ENCODE assay signal across 13 cellular contexts in the genomic region with DNA sequence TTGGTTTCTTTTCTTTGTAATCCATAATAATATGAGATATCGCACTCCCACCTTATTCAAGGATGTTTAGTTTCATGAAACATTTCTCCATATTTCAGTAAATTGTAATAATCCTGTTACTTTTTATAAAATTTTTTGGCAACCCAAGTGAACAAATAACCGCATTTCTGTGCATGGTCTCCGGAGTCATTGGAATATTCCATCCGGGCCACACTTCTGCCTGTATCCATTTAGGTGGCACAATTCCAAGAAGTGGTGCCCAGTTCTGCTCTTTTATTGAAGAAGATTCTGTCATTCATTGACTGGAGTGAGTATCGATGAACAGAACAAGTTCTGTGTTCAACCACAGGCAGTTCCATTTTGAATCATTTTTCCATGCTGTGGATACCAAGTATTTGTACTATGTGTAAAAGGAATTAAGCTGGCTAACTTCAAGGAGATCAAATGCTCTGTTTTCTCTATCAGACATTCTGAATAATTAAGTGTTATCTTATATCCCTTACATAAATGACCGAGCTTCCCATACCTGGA. TPM values are rescaled to one million over a fixed set of nuclear protein-coding genes. Genes with fewer than 3 reads are reported as not detected.
DNase-seq lines count a peak whose midpoint lies in the region; ATAC-seq lines count a peak whose summit lies in the region.
"Had no signal": no experiment of that assay in that cellular context is flagged by ENCODE, and none has a peak within 500 bp of the region (broad histone marks: within the 10 kb centered on the region; RNA-seq: fewer than 3 reads in every experiment).

No MANE protein-coding gene starts in this region.

- peaks cover 2% of the 10 kb centered on the region for H3K4me1 ChIP-seq in right cardiac atrium (ENCODE audit: control insufficient read depth, insufficient read depth, low read length)

- H3K27me3 ChIP-seq in right cardiac atrium (ENCODE audit: control insufficient read depth, insufficient read depth) = no peaks in the 10 kb centered on the region
- H3K27me3 ChIP-seq: vagina had no signal

- ATAC-seq in right cardiac atrium (peak in 1 of 2 donors; percentile 47), HG03521 (IDR thresholded peaks at IDR 0.05; ENCODE audit: unreplicated experiment) (no peak), HG03045 (IDR thresholded peaks at IDR 0.05; ENCODE audit: unreplicated experiment) (no peak)

- H3K9me3 Mint-ChIP-seq in activated T-cell treated with anti-CD3 and anti-CD28 coated beads, Interleukin-2, amount 50 U/mL, for 24 hours = no peaks in the 10 kb centered on the region
- no peaks in the 10 kb centered on the region for H3K9me3 Mint-ChIP-seq in stimulated activated naive CD8-positive, alpha-beta T cell treated with anti-CD3 and anti-CD28 coated beads, Interleukin-15, Interleukin-2, amounts not matched to agents 100 ng/mL and 50 ng/mL, for 24 hours
- H3K9me3 Mint-ChIP-seq: endodermal cell, WTC11 had no signal

- H3K4me3 ChIP-seq in right cardiac atrium (ENCODE audit: low read length) = peak overlapping the region; percentile 30

- in situ Hi-C loops in SK-MEL-5 (cut with HindIII; ENCODE audit: low pct_unique_long_range_greater_than_20kb, low sequenced_read_pairs) = no loop called here

- H3K36me3 Mint-ChIP-seq in activated T-cell treated with anti-CD3 and anti-CD28 coated beads, Interleukin-2, amount 50 U/mL, for 24 hours (ENCODE audit: low read depth) = no peaks in the 10 kb centered on the region
- no peaks in the 10 kb centered on the region for H3K36me3 Mint-ChIP-seq in stimulated activated naive CD8-positive, alpha-beta T cell treated with anti-CD3 and anti-CD28 coated beads, Interleukin-15, Interleukin-2, amounts not matched to agents 100 ng/mL and 50 ng/mL, for 24 hours (ENCODE audit: low read depth)
- H3K36me3 Mint-ChIP-seq: activated naive CD8-positive, alpha-beta T cell; WTC11 had no signal

- 41% methylated on average over 6 of the region's 6 CpGs for WGBS in right cardiac atrium

- peak overlapping the region; percentile 82 for H3K27ac Mint-ChIP-seq in activated T-cell treated with anti-CD3 and anti-CD28 coated beads, Interleukin-2, amount 50 U/mL, for 24 hours
- H3K27ac Mint-ChIP-seq in stimulated activated naive CD8-positive, alpha-beta T cell treated with anti-CD3 and anti-CD28 coated beads, Interleukin-15, Interleukin-2, amounts not matched to agents 100 ng/mL and 50 ng/mL, for 24 hours = peak overlapping the region; percentile 74
- H3K27ac Mint-ChIP-seq: endodermal cell, WTC11 had no signal

- H3K4me1 Mint-ChIP-seq in activated T-cell treated with anti-CD3 and anti-CD28 coated beads, Interleukin-2, amount 50 U/mL, for 24 hours (ENCODE audit: low read depth) = peaks cover 40% of the 10 kb centered on the region
- peaks cover 37% of the 10 kb centered on the region for H3K4me1 Mint-ChIP-seq in stimulated activated naive CD8-positive, alpha-beta T cell treated with anti-CD3 and anti-CD28 coated beads, Interleukin-15, Interleukin-2, amounts not matched to agents 100 ng/mL and 50 ng/mL, for 24 hours (ENCODE audit: low read depth)

- H3K27me3 Mint-ChIP-seq in activated T-cell treated with anti-CD3 and anti-CD28 coated beads, Interleukin-2, amount 50 U/mL, for 24 hours = no peaks in the 10 kb centered on the region
- peaks cover 11% of the 10 kb centered on the region for H3K27me3 Mint-ChIP-seq in stimulated activated naive CD8-positive, alpha-beta T cell treated with anti-CD3 and anti-CD28 coated beads, Interleukin-15, Interleukin-2, amounts not matched to agents 100 ng/mL and 50 ng/mL, for 24 hours
- H3K27me3 Mint-ChIP-seq: activated naive CD8-positive, alpha-beta T cell had no signal

- peak overlapping the region; percentile 49 for H3K4me3 Mint-ChIP-seq in activated T-cell treated with anti-CD3 and anti-CD28 coated beads, Interleukin-2, amount 50 U/mL, for 24 hours
- peak overlapping the region; percentile 56 for H3K4me3 Mint-ChIP-seq in stimulated activated naive CD8-positive, alpha-beta T cell treated with anti-CD3 and anti-CD28 coated beads, Interleukin-15, Interleukin-2, amounts not matched to agents 100 ng/mL and 50 ng/mL, for 24 hours
- H3K4me3 Mint-ChIP-seq: endodermal cell, WTC11 had no signal

- no peaks in the 10 kb centered on the region for H3K9me3 ChIP-seq in right cardiac atrium (ENCODE audit: control insufficient read depth, low read length)
- H3K9me3 ChIP-seq: vagina had no signal

- DNase-seq in activated T-cell treated with anti-CD3 and anti-CD28 coated beads, Interleukin-2, amount 50 U/mL, for 24 hours = no peak
- DNase-seq in activated T-cell treated with anti-CD3 and anti-CD28 coated beads, Interleukin-2, amount 50 U/mL, for 48 hours = no peak
- DNase-seq in SK-MEL-5 (ENCODE audit: low read depth, low spot score) (peak; percentile 40), right cardiac atrium (no peak), NCI-H146 (lab: John Stamatoyannopoulos, UW) (no peak)

- intact Hi-C loops in right cardiac atrium (cut with DNase I) = loop anchor here in 1 of 4 donors (10.0 kb wide), 1 partner anchor 425 kb away; no protein-coding TSS in a partner anchor

- no peak overlapping the region for H3K27ac ChIP-seq in right cardiac atrium (ENCODE audit: low read length)
- H3K27ac ChIP-seq: vagina had no signal

RNA-seq across cellular contexts. Expression of gene ICOS, which starts 26.6 kb away (rescaled TPM):
- 1.7 and 2.1 TPM in 2 replicates for total RNA-seq in SK-MEL-5 (2014; rRNA removed; shearing (Covaris generic))
- polyA plus RNA-seq in SK-MEL-5 (2015; cell fraction: cytosol; rRNA removed) = 1.4 and 1.9 TPM in 2 replicates
- 1.8 and 2.1 TPM in 2 replicates for polyA plus RNA-seq in SK-MEL-5 (2015; cell fraction: nucleus; rRNA removed)
- under 1 TPM in 2 of 4 donors, not detected in 2; 0.09 to 0.12 TPM for total RNA-seq in right cardiac atrium
- 0.05 TPM for polyA plus RNA-seq in right cardiac atrium
- total RNA-seq: endodermal cell had no signal
- polyA plus RNA-seq: BJ had no signal

RNA-seq across cellular contexts. Expression of gene CTLA4, which starts 42.4 kb away (rescaled TPM):
- 1.8 and 4.1 TPM in 2 replicates for total RNA-seq in SK-MEL-5 (2014; rRNA removed; shearing (Covaris generic))
- 5.0 and 12.1 TPM in 2 replicates for polyA plus RNA-seq in SK-MEL-5 (2015; cell fraction: cytosol; rRNA removed)
- polyA plus RNA-seq in SK-MEL-5 (2015; cell fraction: nucleus; rRNA removed) = 3.6 and 11.5 TPM in 2 replicates
- not detected for total RNA-seq in right cardiac atrium
- 0.07 TPM for polyA plus RNA-seq in right cardiac atrium
- total RNA-seq: endodermal cell had no signal
- polyA plus RNA-seq: BJ had no signal
